Comparison of ENCODE assay signal across 23 cellular contexts in genomic region chr7:16511314-16511713, GRCh38. TPM values are rescaled to one million over a fixed set of nuclear protein-coding genes. Genes with fewer than 3 reads are reported as not detected.
DNase-seq lines count a peak whose midpoint lies in the region; ATAC-seq, FAIRE-seq and TF ChIP-seq lines count a peak whose summit lies in the region.
"Had no signal": no experiment of that assay in that cellular context is flagged by ENCODE, and none has a peak within 500 bp of the region (broad histone marks: within the 10 kb centered on the region; RNA-seq: fewer than 3 reads in every experiment).

No MANE protein-coding gene starts in this region.

- H3K79me2 ChIP-seq in H1 (ENCODE audit: control insufficient read depth in 1 of 2, insufficient read depth in 2 of 2, low read length in 2 of 2): no peaks in the 10 kb centered on the region
- H3K79me2 ChIP-seq in neural progenitor cell (ENCODE audit: low read depth): no peaks in the 10 kb centered on the region

- H3K9me3 ChIP-seq in Panc1 (ENCODE audit: control insufficient read depth, insufficient read depth, low read depth, low read length) (no peaks in the 10 kb centered on the region), H1 (ENCODE audit: insufficient read depth in 2 of 2, low read depth in 1 of 2, low read length in 1 of 2) (no peaks in the 10 kb centered on the region), neural progenitor cell (ENCODE audit: low read depth) (no peaks in the 10 kb centered on the region), vagina (no peaks in the 10 kb centered on the region)
- H3K9me3 ChIP-seq: BE2C, HAP-1 had no signal

- H2BK120ac ChIP-seq in H1 (replicated peaks; ENCODE audit: low read depth, low read length): peak overlapping the region; percentile 22

- TF ChIP-seq POLR2A in H1 (IDR thresholded peaks at IDR 0.05; ENCODE audit: control extremely low read depth in 1 of 2, low read depth in 2 of 2, low read length in 2 of 2) (no peak), vagina (IDR thresholded peaks at IDR 0.05) (no peak)

- H3K27ac Mint-ChIP-seq in neural progenitor cell: peak overlapping the region; percentile 87
- H3K27ac Mint-ChIP-seq: CD4-positive, CD25-positive, alpha-beta regulatory T cell had no signal

- TF ChIP-seq EP300 in H1 (IDR thresholded peaks at IDR 0.05; ENCODE audit: borderline replicate concordance in 1 of 2, low read depth in 2 of 2, low read length in 2 of 2): no peak

- H3K27me3 ChIP-seq in Panc1 (ENCODE audit: control insufficient read depth, insufficient read depth, low read length) (no peaks in the 10 kb centered on the region), H1 (replicated peaks in 1 of 4; ENCODE audit: control insufficient read depth in 3 of 4, extremely low read depth in 1 of 4, insufficient read depth in 3 of 4, low read length in 3 of 4) (no peaks in the 10 kb centered on the region), neural progenitor cell (no peaks in the 10 kb centered on the region), vagina (no peaks in the 10 kb centered on the region)
- H3K27me3 ChIP-seq: BE2C had no signal

- 93% methylated on average over 5 of the region's 5 CpGs; no CpG with 5 or more reads in 1 of the 2 experiments for whole genome bisulfite sequencing in H1 (ENCODE audit: extremely low coverage in 1 of 2, insufficient coverage in 1 of 2, insufficient read length in 1 of 2, insufficient replicate concordance in 2 of 2, low coverage in 1 of 2, low lambda C conversion rate in 2 of 2, missing lambda C conversion rate in 1 of 2), 2 experiments

- no peaks in the 10 kb centered on the region for H3K4me1 Mint-ChIP-seq in neural progenitor cell
- H3K4me1 Mint-ChIP-seq: CD4-positive, CD25-positive, alpha-beta regulatory T cell; CD8-positive, alpha-beta memory T cell had no signal

- no peaks in the 10 kb centered on the region for H3K36me3 Mint-ChIP-seq in neural progenitor cell
- H3K36me3 Mint-ChIP-seq: CD4-positive, CD25-positive, alpha-beta regulatory T cell; CD8-positive, alpha-beta memory T cell had no signal

- H3K4me3 Mint-ChIP-seq in neural progenitor cell: no peak overlapping the region
- H3K4me3 Mint-ChIP-seq: CD4-positive, CD25-positive, alpha-beta regulatory T cell; CD8-positive, alpha-beta memory T cell had no signal

- H3K14ac ChIP-seq in H1 (ENCODE audit: insufficient read length): no peak overlapping the region

- TF ChIP-seq CTCF in Panc1 (IDR thresholded peaks at IDR 0.05) (no peak), H1 (IDR thresholded peaks at IDR 0.05; ENCODE audit: control extremely low read depth in 1 of 3, insufficient read depth in 1 of 3, low read depth in 1 of 3, low read length in 3 of 3) (no peak), neural progenitor cell (IDR thresholded peaks at IDR 0.05) (no peak), vagina (IDR thresholded peaks at IDR 0.05) (no peak)

- H3K4me3 ChIP-seq in Panc1 (ENCODE audit: low read depth in 2 of 2, low read length in 2 of 2): no peak overlapping the region
- H3K4me3 ChIP-seq in H1 (ENCODE audit: extremely low read depth in 1 of 4, insufficient read depth in 2 of 4, low read depth in 3 of 4, low read length in 4 of 4): no peak overlapping the region
- H3K4me3 ChIP-seq in neural progenitor cell: no peak overlapping the region
- H3K4me3 ChIP-seq in vagina: no peak overlapping the region
- H3K4me3 ChIP-seq: GM12878, HAP-1 had no signal

- no peak overlapping the region for H3K23ac ChIP-seq in H1 (ENCODE audit: insufficient read length)

- H3K79me1 ChIP-seq in H1 (ENCODE audit: low read depth, low read length): no peaks in the 10 kb centered on the region

- FAIRE-seq in H1 (lab: Jason Lieb, UNC): no peak
- FAIRE-seq: A204.1, GM12878, HTR-8/SVneo had no signal

- no peak overlapping the region for H3K9ac ChIP-seq in H1 (replicated peaks in 1 of 4; ENCODE audit: extremely low read depth in 1 of 4, low read depth in 3 of 4, low read length in 3 of 4)
- H3K9ac ChIP-seq in neural progenitor cell: no peak overlapping the region

- H3K4me2 ChIP-seq in H1 (ENCODE audit: insufficient read depth in 1 of 2, low read depth in 2 of 2, low read length in 2 of 2) (no peak overlapping the region), neural progenitor cell (no peak overlapping the region)

- H3K9me3 Mint-ChIP-seq in neural progenitor cell: no peaks in the 10 kb centered on the region

- H4K8ac ChIP-seq in H1 (ENCODE audit: extremely low read depth, insufficient read depth, low read length): no peak overlapping the region

- H3K23me2 ChIP-seq in H1 (ENCODE audit: low read depth, low read length): no peaks in the 10 kb centered on the region

- TF ChIP-seq RAD21 in H1 (IDR thresholded peaks at IDR 0.05 in 1 of 2, conservative IDR thresholded peaks at IDR 0.05 in 1 of 2; ENCODE audit: low read depth in 2 of 2, low read length in 2 of 2): no peak

- 0 out of 2 replicates have a peak overlapping the region, but pooled peaks have one; percentile 30 for H2BK5ac ChIP-seq in H1 (ENCODE audit: low read depth, low read length)

- peak overlapping the region; percentile 85 for H4K91ac ChIP-seq in H1 (replicated peaks; ENCODE audit: insufficient read length, low read length)

- H3K36me3 ChIP-seq in Panc1 (ENCODE audit: control insufficient read depth, insufficient read depth, low read length): no peaks in the 10 kb centered on the region
- H3K36me3 ChIP-seq in H1 (ENCODE audit: control insufficient read depth in 2 of 4, insufficient read depth in 4 of 4, low read length in 3 of 4): no peaks in the 10 kb centered on the region
- no peaks in the 10 kb centered on the region for H3K36me3 ChIP-seq in neural progenitor cell
- H3K36me3 ChIP-seq in vagina: no peaks in the 10 kb centered on the region
- H3K36me3 ChIP-seq: BE2C, HAP-1 had no signal

- in situ Hi-C loops in Panc1 (cut with HindIII; ENCODE audit: low pct_unique_long_range_greater_than_20kb, low sequenced_read_pairs): no loop called here

- H3F3A ChIP-seq in neural progenitor cell (ENCODE audit: low read depth): no peaks in the 10 kb centered on the region

- no peak for DNase-seq in Panc1 (ENCODE audit: low read depth, low spot score)
- DNase-seq in H1 (ENCODE audit: low read depth in 1 of 2, low spot score in 2 of 2): no peak
- DNase-seq in neural progenitor cell (ENCODE audit: low spot score): no peak
- DNase-seq in vagina (ENCODE audit: extremely low spot score in 2 of 2): no peak
- no peak for DNase-seq in SKM-1 treated with dmso at 0.1 percent for 144 hours (lab: John Stamatoyannopoulos, UW; ENCODE audit: unreplicated experiment)
- DNase-seq: ACHN; BE2C; C1 segment of cervical spinal cord; CD4-positive, CD25-positive, alpha-beta regulatory T cell; CD8-positive, alpha-beta memory T cell; COR-L47; DMS 273 treated with DMSO at 0.1 percent for 48 hours; DMS53; DND-41; EL; IMR-90 had no signal

- no peak overlapping the region for H2BK20ac ChIP-seq in H1 (ENCODE audit: low read length)

- no peaks in the 10 kb centered on the region for H4K20me1 ChIP-seq in H1 (replicated peaks in 1 of 2; ENCODE audit: control insufficient read depth in 1 of 2, insufficient read depth in 2 of 2, low read length in 2 of 2)
- H4K20me1 ChIP-seq in neural progenitor cell (ENCODE audit: low read depth): no peaks in the 10 kb centered on the region

- intact Hi-C loops in Panc1 (cut with micrococcal nuclease; ENCODE audit: unreplicated experiment): no loop called here
- intact Hi-C loops in vagina (cut with DNase I): no loop called here

- H2BK12ac ChIP-seq in H1 (ENCODE audit: low read depth, low read length): no peak overlapping the region

- H3K4ac ChIP-seq in H1 (replicated peaks; ENCODE audit: insufficient read length, low read depth, low read length): no peak overlapping the region

- ATAC-seq in Panc1 (peak; percentile 42; the same call in 1 of the 2 replicates), HG03342 (IDR thresholded peaks at IDR 0.05; ENCODE audit: unreplicated experiment) (no peak)
- ATAC-seq: GM12878 had no signal

- POLR2A ChIA-PET in Panc1 (lab: Charles Lee): no interaction called here
- POLR2A ChIA-PET in H1 (lab: Charles Lee; ENCODE audit: partially characterized antibody): no interaction called here

- no peak overlapping the region for H3K27ac ChIP-seq in Panc1 (ENCODE audit: low read length)
- no peak overlapping the region for H3K27ac ChIP-seq in H1 (ENCODE audit: low read depth, low read length)
- H3K27ac ChIP-seq in neural progenitor cell: no peak overlapping the region
- H3K27ac ChIP-seq in vagina: no peak overlapping the region

- no peak overlapping the region for H2AK5ac ChIP-seq in H1 (ENCODE audit: low read depth, low read length)

- H3K27me3 Mint-ChIP-seq in neural progenitor cell (ENCODE audit: insufficient read depth, low read depth): peaks cover 5% of the 10 kb centered on the region
- H3K27me3 Mint-ChIP-seq: CD4-positive, CD25-positive, alpha-beta regulatory T cell had no signal

- H2BK15ac ChIP-seq in H1 (ENCODE audit: low read length): peak overlapping the region; percentile 31; the same call in 1 of the 2 replicates

- H4K5ac ChIP-seq in H1 (ENCODE audit: insufficient read length, low read depth, low read length): no peak overlapping the region

- CTCF ChIA-PET in Panc1 (lab: Charles Lee): interaction anchor here (0.8 kb wide), 1 partner anchor 53 kb away, joined by 3 read pairs; no protein-coding TSS in a partner anchor
- CTCF ChIA-PET in H1 (lab: Charles Lee; ENCODE audit: partially characterized antibody): interaction anchor here (0.6 to 2.9 kb wide), 2 partner anchors 10 to 763 kb away, joined by 3 to 8 read pairs; no protein-coding TSS in a partner anchor

- H3K4me1 ChIP-seq in Panc1 (ENCODE audit: control insufficient read depth, insufficient read depth, low read length) (no peaks in the 10 kb centered on the region), H1 (replicated peaks in 1 of 4; ENCODE audit: control insufficient read depth in 3 of 4, insufficient read depth in 4 of 4, low read length in 3 of 4) (no peaks in the 10 kb centered on the region; a peak in 1 of 7 replicates), neural progenitor cell (no peaks in the 10 kb centered on the region), vagina (no peaks in the 10 kb centered on the region)
- H3K4me1 ChIP-seq: BE2C, HAP-1 had no signal

- H3K18ac ChIP-seq in H1 (ENCODE audit: extremely low read depth, low read length): no peak overlapping the region

- no TSS peak for BruUV-seq in Panc1 (replicated peaks; lab: Mats Ljungman, UMichigan)

- H2AFZ ChIP-seq in H1 (ENCODE audit: low read length): no peak overlapping the region
- H2AFZ ChIP-seq in neural progenitor cell (replicated peaks): no peak overlapping the region

- peak overlapping the region; percentile 30 for H3K56ac ChIP-seq in H1 (replicated peaks; ENCODE audit: insufficient read length, low read depth, low read length)

RNA-seq across cellular contexts. Expression of gene LRRC72, which starts 15.3 kb away (rescaled TPM):
- not detected for total RNA-seq in Panc1 (2021; ENCODE audit: unreplicated experiment)
- not detected for polyA plus RNA-seq in Panc1 (2012; ENCODE audit: insufficient read length)
- not detected in 2 replicates for total RNA-seq in H1 (2021; fragmentation: NEBNext Ultra II Directional; extraction: Animal tissue kit (Norgen Biotek cat#: 25700))
- not detected in 2 replicates for polyA plus RNA-seq in H1 (2011; rRNA removed)
- polyA plus RNA-seq in H1 (2011; cell fraction: cytosol; rRNA removed): not detected
- polyA plus RNA-seq in H1 (2011; cell fraction: nucleus; rRNA removed): not detected
- polyA plus RNA-seq in H1 (2012, experiment 1 of 2): not detected in 4 replicates
- not detected for polyA plus RNA-seq in H1 (2012, experiment 2 of 2)
- polyA plus RNA-seq in H1 (2013, experiment 1 of 2): not detected
- not detected for polyA plus RNA-seq in H1 (2013, experiment 2 of 2)
- not detected in 2 replicates for polyA minus RNA-seq in H1 (2011; rRNA and poly(A)+ RNA removed)
- not detected for polyA minus RNA-seq in H1 (2011; cell fraction: cytosol; rRNA and poly(A)+ RNA removed)
- polyA minus RNA-seq in H1 (2011; cell fraction: nucleus; rRNA and poly(A)+ RNA removed): not detected
- not detected in 2 replicates for total RNA-seq in neural progenitor cell (ENCODE audit: low replicate concordance)
- total RNA-seq in vagina: not detected
- total RNA-seq: CD4-positive, CD25-positive, alpha-beta regulatory T cell; CD8-positive, alpha-beta memory T cell; G401; GM12878; H4; IMR-90 had no signal
- polyA plus RNA-seq: CD4-positive, CD25-positive, alpha-beta regulatory T cell; CD8-positive, alpha-beta memory T cell; GM12878; IMR-90 had no signal

RNA-seq across cellular contexts. Expression of gene SOSTDC1, which starts 45.8 kb away (rescaled TPM):
- total RNA-seq in Panc1 (2021; ENCODE audit: unreplicated experiment) (not detected), neural progenitor cell (ENCODE audit: low replicate concordance) (1.9 TPM in 2 replicates), vagina (5.9 TPM)
- not detected for polyA plus RNA-seq in Panc1 (2012; ENCODE audit: insufficient read length)
- 0.35 and 0.55 TPM in 2 replicates for total RNA-seq in H1 (2021; fragmentation: NEBNext Ultra II Directional; extraction: Animal tissue kit (Norgen Biotek cat#: 25700))
- 0.35 and 0.79 TPM in 2 replicates for polyA plus RNA-seq in H1 (2011; rRNA removed)
- 0.69 TPM for polyA plus RNA-seq in H1 (2011; cell fraction: cytosol; rRNA removed)
- polyA plus RNA-seq in H1 (2011; cell fraction: nucleus; rRNA removed): 0.33 TPM
- 0.18 to 0.48 TPM (median 0.36 TPM) in 4 replicates for polyA plus RNA-seq in H1 (2012, experiment 1 of 2)
- polyA plus RNA-seq in H1 (2012, experiment 2 of 2): 0.10 TPM
- 1.0 TPM for polyA plus RNA-seq in H1 (2013, experiment 1 of 2)
- 1.2 TPM for polyA plus RNA-seq in H1 (2013, experiment 2 of 2)
- polyA minus RNA-seq in H1 (2011; rRNA and poly(A)+ RNA removed): 0.76 and 0.95 TPM in 2 replicates
- not detected for polyA minus RNA-seq in H1 (2011; cell fraction: cytosol; rRNA and poly(A)+ RNA removed)
- 0.30 TPM for polyA minus RNA-seq in H1 (2011; cell fraction: nucleus; rRNA and poly(A)+ RNA removed)
- total RNA-seq: CD4-positive, CD25-positive, alpha-beta regulatory T cell; CD8-positive, alpha-beta memory T cell; G401; GM12878; IMR-90 had no signal
- polyA plus RNA-seq: CD4-positive, CD25-positive, alpha-beta regulatory T cell; CD8-positive, alpha-beta memory T cell; GM12878 had no signal
